In the genomic region with DNA sequence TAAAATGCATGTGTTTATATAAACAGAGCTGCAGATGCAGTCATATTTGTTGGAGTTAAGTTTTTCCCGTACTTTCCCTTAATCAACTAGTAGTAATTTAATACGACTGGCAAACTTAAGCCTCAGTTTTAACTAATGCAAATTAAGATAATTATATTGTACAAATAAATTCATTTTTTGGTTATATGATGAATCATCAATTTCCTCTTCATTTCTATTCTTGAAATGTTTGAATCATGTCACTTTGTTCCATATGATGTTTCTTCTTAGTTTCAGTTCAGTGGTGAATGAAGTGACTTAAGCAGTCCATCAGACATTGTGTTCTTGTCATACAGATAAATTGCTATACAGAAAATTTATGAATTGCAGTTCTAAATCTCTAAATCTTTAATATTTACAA, we compare ENCODE assay signal across 30 cellular contexts.
"Had no signal": no experiment of that assay in that cellular context is flagged by ENCODE, and none has a peak within 500 bp of the region (broad histone marks: within the 10 kb centered on the region; RNA-seq: fewer than 3 reads in every experiment).

No MANE protein-coding gene starts in this region.

- H3K36me3 ChIP-seq: ascending aorta, cardiac muscle cell had no signal

- H3K4me1 ChIP-seq: ascending aorta had no signal

- H3K27me3 ChIP-seq: ascending aorta, cardiac muscle cell had no signal

- H3K27ac ChIP-seq: ascending aorta, cardiac muscle cell, VCaP had no signal

- ATAC-seq: activated CD8-positive, alpha-beta memory T cell treated with anti-CD3 and anti-CD28 coated beads, Interleukin-2, amount 10 ng/mL, durations not matched to agents 7 days and 5 days; activated CD8-positive, alpha-beta T cell treated with anti-CD3 and anti-CD28 coated beads for 36 hours; activated naive CD8-positive, alpha-beta T cell treated with anti-CD3 and anti-CD28 coated beads, Interleukin-2, amount 50 U/mL, for 24 hours had no signal

- DNase-seq: activated B cell treated with CpG ODN at 0.5 μM for 24 hours; activated CD4-positive, alpha-beta memory T cell treated with anti-CD3 and anti-CD28 coated beads for 36 hours; activated CD4-positive, alpha-beta T cell treated with anti-CD3 and anti-CD28 coated beads for 4 hours; activated CD4-positive, alpha-beta T cell treated with anti-CD3 and anti-CD28 coated beads, Interleukin-2, amount 10 ng/mL, durations not matched to agents 24 days and 14 days; activated CD4-positive, alpha-beta T cell treated with anti-CD3 and anti-CD28 coated beads, Interleukin-2, amount 50 U/mL, for 1 hour; activated CD4-positive, alpha-beta T cell treated with anti-CD3 and anti-CD28 coated beads, Interleukin-2, amount 50 U/mL, for 4 hours; activated CD4-positive, CD25-positive, alpha-beta regulatory T cell treated with anti-CD3 and anti-CD28 coated beads, Interleukin-2, amount 50 U/mL, for 72 hours; activated CD8-positive, alpha-beta memory T cell treated with anti-CD3 and anti-CD28 coated beads for 24 hours; activated CD8-positive, alpha-beta memory T cell treated with anti-CD3 and anti-CD28 coated beads, Interleukin-2, amount 10 ng/mL, durations not matched to agents 7 days and 5 days; activated CD8-positive, alpha-beta memory T cell treated with anti-CD3 and anti-CD28 coated beads, Interleukin-2, amount 50 U/mL, for 48 hours; activated CD8-positive, alpha-beta T cell treated with anti-CD3 and anti-CD28 coated beads for 36 hours; activated effector memory CD4-positive, alpha-beta T cell treated with Interleukin-2 at 50 U/mL for 16 hours; activated gamma-delta T cell; activated naive CD4-positive, alpha-beta T cell treated with anti-CD3 and anti-CD28 coated beads, Interleukin-2, amount 10 ng/mL, durations not matched to agents 7 days and 5 days; activated naive CD4-positive, alpha-beta T cell treated with Interleukin-2 at 50 U/mL for 16 hours; activated naive CD8-positive, alpha-beta T cell treated with anti-CD3 and anti-CD28 coated beads, Interleukin-2, amount 10 ng/mL, durations not matched to agents 7 days and 5 days; activated naive CD8-positive, alpha-beta T cell treated with anti-CD3 and anti-CD28 coated beads, Interleukin-2, amount 50 U/mL, for 24 hours; activated T-cell treated with anti-CD3 and anti-CD28 coated beads, Interleukin-2, amount 50 U/mL, for 24 hours; activated T-cell treated with anti-CD3 and anti-CD28 coated beads, Interleukin-2, amount 50 U/mL, for 48 hours; amygdala; anterior cingulate cortex; caudate nucleus; cerebellar nuclear complex; T-helper 2 cell; T-helper 9 cell had no signal

- FAIRE-seq: bronchial epithelial cell, TTC549 had no signal

- H3K4me3 ChIP-seq: ascending aorta, cardiac muscle cell had no signal

- H3K9me3 ChIP-seq: ascending aorta had no signal
